41 cellular contexts compared by ENCODE assay signal in the genomic region with DNA sequence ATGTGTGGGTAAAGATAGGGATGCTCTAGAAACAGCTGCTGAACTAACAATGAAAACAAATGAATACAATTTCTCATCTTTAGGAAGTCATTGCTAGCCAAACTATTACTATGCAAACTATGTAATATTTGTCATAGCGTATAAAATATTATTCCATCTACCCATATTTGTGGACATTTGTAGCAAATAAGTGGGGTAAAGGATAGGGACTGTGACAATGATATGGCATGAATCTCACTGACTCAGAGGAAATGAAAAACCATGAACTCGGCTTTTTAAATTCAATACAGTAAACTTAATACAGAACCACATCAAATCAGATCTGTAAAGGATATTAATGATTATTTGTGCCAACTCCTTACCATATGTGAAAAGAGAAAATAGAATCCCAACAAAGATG. TPM values are rescaled to one million over a fixed set of nuclear protein-coding genes. Genes with fewer than 3 reads are reported as not detected.
"Had no signal": no experiment of that assay in that cellular context is flagged by ENCODE, and none has a peak within 500 bp of the region (broad histone marks: within the 10 kb centered on the region; RNA-seq: fewer than 3 reads in every experiment).

No MANE protein-coding gene starts in this region.

- ATAC-seq: activated naive CD4-positive, alpha-beta T cell treated with anti-CD3 and anti-CD28 coated beads, Interleukin-2, amount 50 U/mL, for 72 hours; activated naive CD8-positive, alpha-beta T cell treated with anti-CD3 and anti-CD28 coated beads, Interleukin-2, amount 50 U/mL, for 24 hours; activated T-cell treated with anti-CD3 and anti-CD28 coated beads, Interleukin-2, amount 50 U/mL, for 4 hours; activated T-cell treated with anti-CD3 and anti-CD28 coated beads, Interleukin-2, amount 50 U/mL, for 72 hours; activated T-helper 17 cell treated with anti-CD3 and anti-CD28 coated beads, Interleukin-2, amount 50 U/mL, for 72 hours; body of pancreas had no signal

- DNase-seq: activated effector memory CD4-positive, alpha-beta T cell treated with anti-CD3 and anti-CD28 coated beads, Interleukin-2, amount 50 U/mL, for 16 hours; activated effector memory CD4-positive, alpha-beta T cell treated with Interleukin-2 at 50 U/mL for 16 hours; activated gamma-delta T cell; activated gamma-delta T cell treated with Interleukin-2 at 50 U/mL for 16 hours; activated naive CD4-positive, alpha-beta T cell; activated naive CD4-positive, alpha-beta T cell treated with anti-CD3 and anti-CD28 coated beads for 36 hours; activated naive CD4-positive, alpha-beta T cell treated with anti-CD3 and anti-CD28 coated beads, Interleukin-2, amount 10 ng/mL, durations not matched to agents 7 days and 5 days; activated naive CD4-positive, alpha-beta T cell treated with anti-CD3 and anti-CD28 coated beads, Interleukin-2, amount 50 U/mL, for 16 hours; activated naive CD4-positive, alpha-beta T cell treated with Interleukin-2 at 50 U/mL for 16 hours; activated naive CD8-positive, alpha-beta T cell treated with anti-CD3 and anti-CD28 coated beads for 36 hours; activated naive CD8-positive, alpha-beta T cell treated with anti-CD3 and anti-CD28 coated beads, Interleukin-2, amount 10 ng/mL, durations not matched to agents 7 days and 5 days; activated naive CD8-positive, alpha-beta T cell treated with anti-CD3 and anti-CD28 coated beads, Interleukin-2, amount 50 U/mL, for 24 hours; activated T-cell treated with anti-CD3 and anti-CD28 coated beads, Interleukin-2, amount 50 U/mL, for 1 hour; activated T-cell treated with anti-CD3 and anti-CD28 coated beads, Interleukin-2, amount 50 U/mL, for 24 hours; activated T-cell treated with anti-CD3 and anti-CD28 coated beads, Interleukin-2, amount 50 U/mL, for 4 hours; activated T-cell treated with anti-CD3 and anti-CD28 coated beads, Interleukin-2, amount 50 U/mL, for 48 hours; activated T-cell treated with anti-CD3 and anti-CD28 coated beads, Interleukin-2, amount 50 U/mL, for 72 hours; adrenal gland; amniotic stem cell; amygdala; anterior cingulate cortex; aorta; body of pancreas; brain microvascular endothelial cell; caudate nucleus; central memory CD4-positive, alpha-beta T cell; cerebellar nuclear complex had no signal

- H3K27ac ChIP-seq: adrenal gland, ascending aorta, body of pancreas, brain microvascular endothelial cell, breast epithelium, cardiac muscle cell had no signal

- H3K27me3 ChIP-seq: adrenal gland, ascending aorta, body of pancreas, brain microvascular endothelial cell, breast epithelium, cardiac muscle cell had no signal

- H3K4me1 ChIP-seq: adrenal gland, ascending aorta, body of pancreas, breast epithelium had no signal

- H3K9me3 Mint-ChIP-seq: activated naive CD4-positive, alpha-beta T cell treated with anti-CD3 and anti-CD28 coated beads for 36 hours; activated naive CD4-positive, alpha-beta T cell treated with anti-CD3 and anti-CD28 coated beads, Interleukin-2, amount 10 ng/mL, durations not matched to agents 7 days and 5 days; activated naive CD4-positive, alpha-beta T cell treated with anti-CD3 and anti-CD28 coated beads, Interleukin-2, amount 50 U/mL, for 24 hours; activated naive CD4-positive, alpha-beta T cell treated with anti-CD3 and anti-CD28 coated beads, Interleukin-2, amount 50 U/mL, for 72 hours; activated naive CD8-positive, alpha-beta T cell treated with anti-CD3 and anti-CD28 coated beads for 36 hours; activated naive CD8-positive, alpha-beta T cell treated with anti-CD3 and anti-CD28 coated beads, Interleukin-2, amount 10 ng/mL, durations not matched to agents 7 days and 5 days; activated naive CD8-positive, alpha-beta T cell treated with anti-CD3 and anti-CD28 coated beads, Interleukin-2, amount 50 U/mL, for 24 hours; activated T-cell treated with anti-CD3 and anti-CD28 coated beads, Interleukin-2, amount 50 U/mL, for 24 hours; activated T-cell treated with anti-CD3 and anti-CD28 coated beads, Interleukin-2, amount 50 U/mL, for 4 hours; activated T-cell treated with anti-CD3 and anti-CD28 coated beads, Interleukin-2, amount 50 U/mL, for 72 hours; activated T-helper 1 cell treated with anti-CD3 and anti-CD28 coated beads, Interleukin-12 subunit alpha, Interleukin-12 subunit beta, Interleukin-2, Interleukin-4 antibody, amounts not matched to agents 30 ng/mL and 10 ng/mL and 1 ng/mL, durations not matched to agents 14 hours and 24 hours and 36 hours; activated T-helper 2 cell treated with anti-CD3 and anti-CD28 coated beads, Interferon-gamma antibody, Interleukin-2, Interleukin-4, amounts not matched to agents 10 μg/mL and 5 μg/mL and 100 μg/mL, durations not matched to agents 14 hours and 24 hours and 36 hours; brain; central memory CD8-positive, alpha-beta T cell had no signal

- H3K36me3 Mint-ChIP-seq: activated naive CD4-positive, alpha-beta T cell treated with anti-CD3 and anti-CD28 coated beads, Interleukin-2, amount 10 ng/mL, durations not matched to agents 7 days and 5 days; activated naive CD4-positive, alpha-beta T cell treated with anti-CD3 and anti-CD28 coated beads, Interleukin-2, amount 50 U/mL, for 24 hours; activated naive CD4-positive, alpha-beta T cell treated with anti-CD3 and anti-CD28 coated beads, Interleukin-2, amount 50 U/mL, for 72 hours; activated naive CD8-positive, alpha-beta T cell; activated naive CD8-positive, alpha-beta T cell treated with anti-CD3 and anti-CD28 coated beads for 36 hours; activated naive CD8-positive, alpha-beta T cell treated with anti-CD3 and anti-CD28 coated beads, Interleukin-2, amount 10 ng/mL, durations not matched to agents 7 days and 5 days; brain had no signal

- H3K4me3 Mint-ChIP-seq: activated naive CD4-positive, alpha-beta T cell treated with anti-CD3 and anti-CD28 coated beads for 36 hours; activated naive CD4-positive, alpha-beta T cell treated with anti-CD3 and anti-CD28 coated beads, Interleukin-2, amount 10 ng/mL, durations not matched to agents 7 days and 5 days; activated naive CD4-positive, alpha-beta T cell treated with anti-CD3 and anti-CD28 coated beads, Interleukin-2, amount 50 U/mL, for 24 hours; activated naive CD8-positive, alpha-beta T cell; activated naive CD8-positive, alpha-beta T cell treated with anti-CD3 and anti-CD28 coated beads for 36 hours; activated naive CD8-positive, alpha-beta T cell treated with anti-CD3 and anti-CD28 coated beads, Interleukin-2, amount 10 ng/mL, durations not matched to agents 7 days and 5 days; activated naive CD8-positive, alpha-beta T cell treated with anti-CD3 and anti-CD28 coated beads, Interleukin-2, amount 50 U/mL, for 24 hours; activated T-cell treated with anti-CD3 and anti-CD28 coated beads, Interleukin-2, amount 50 U/mL, for 24 hours; activated T-cell treated with anti-CD3 and anti-CD28 coated beads, Interleukin-2, amount 50 U/mL, for 4 hours; activated T-cell treated with anti-CD3 and anti-CD28 coated beads, Interleukin-2, amount 50 U/mL, for 72 hours; activated T-helper 1 cell treated with anti-CD3 and anti-CD28 coated beads, Interleukin-12 subunit alpha, Interleukin-12 subunit beta, Interleukin-2, Interleukin-4 antibody, amounts not matched to agents 30 ng/mL and 10 ng/mL and 1 ng/mL, durations not matched to agents 14 hours and 24 hours and 36 hours; activated T-helper 17 cell treated with anti-CD3 and anti-CD28 coated beads, Interleukin-2, amount 50 U/mL, for 72 hours; brain; central memory CD8-positive, alpha-beta T cell had no signal

- H3K27me3 Mint-ChIP-seq: activated naive CD4-positive, alpha-beta T cell treated with anti-CD3 and anti-CD28 coated beads, Interleukin-2, amount 10 ng/mL, durations not matched to agents 7 days and 5 days; activated naive CD4-positive, alpha-beta T cell treated with anti-CD3 and anti-CD28 coated beads, Interleukin-2, amount 50 U/mL, for 24 hours; activated naive CD8-positive, alpha-beta T cell; activated naive CD8-positive, alpha-beta T cell treated with anti-CD3 and anti-CD28 coated beads for 36 hours; activated naive CD8-positive, alpha-beta T cell treated with anti-CD3 and anti-CD28 coated beads, Interleukin-2, amount 50 U/mL, for 24 hours; activated T-cell treated with anti-CD3 and anti-CD28 coated beads, Interleukin-2, amount 50 U/mL, for 24 hours; activated T-helper 17 cell treated with anti-CD3 and anti-CD28 coated beads, Interleukin-2, amount 50 U/mL, for 72 hours; brain; central memory CD8-positive, alpha-beta T cell had no signal

- H3K36me3 ChIP-seq: adrenal gland, ascending aorta, brain microvascular endothelial cell, breast epithelium, cardiac muscle cell had no signal

- H3K27ac Mint-ChIP-seq: activated naive CD4-positive, alpha-beta T cell treated with anti-CD3 and anti-CD28 coated beads for 36 hours; activated naive CD4-positive, alpha-beta T cell treated with anti-CD3 and anti-CD28 coated beads, Interleukin-2, amount 10 ng/mL, durations not matched to agents 7 days and 5 days; activated naive CD4-positive, alpha-beta T cell treated with anti-CD3 and anti-CD28 coated beads, Interleukin-2, amount 50 U/mL, for 24 hours; activated naive CD4-positive, alpha-beta T cell treated with anti-CD3 and anti-CD28 coated beads, Interleukin-2, amount 50 U/mL, for 72 hours; activated naive CD8-positive, alpha-beta T cell; activated naive CD8-positive, alpha-beta T cell treated with anti-CD3 and anti-CD28 coated beads for 36 hours; activated naive CD8-positive, alpha-beta T cell treated with anti-CD3 and anti-CD28 coated beads, Interleukin-2, amount 10 ng/mL, durations not matched to agents 7 days and 5 days; activated naive CD8-positive, alpha-beta T cell treated with anti-CD3 and anti-CD28 coated beads, Interleukin-2, amount 50 U/mL, for 24 hours; activated T-cell treated with anti-CD3 and anti-CD28 coated beads, Interleukin-2, amount 50 U/mL, for 24 hours; activated T-cell treated with anti-CD3 and anti-CD28 coated beads, Interleukin-2, amount 50 U/mL, for 72 hours; activated T-helper 1 cell treated with anti-CD3 and anti-CD28 coated beads, Interleukin-12 subunit alpha, Interleukin-12 subunit beta, Interleukin-2, Interleukin-4 antibody, amounts not matched to agents 30 ng/mL and 10 ng/mL and 1 ng/mL, durations not matched to agents 14 hours and 24 hours and 36 hours; activated T-helper 17 cell treated with anti-CD3 and anti-CD28 coated beads, Interleukin-2, amount 50 U/mL, for 72 hours; activated T-helper 2 cell treated with anti-CD3 and anti-CD28 coated beads, Interferon-gamma antibody, Interleukin-2, Interleukin-4, amounts not matched to agents 10 μg/mL and 5 μg/mL and 100 μg/mL, durations not matched to agents 14 hours and 24 hours and 36 hours; brain had no signal

- H3K9me3 ChIP-seq: adrenal gland, ascending aorta, body of pancreas, breast epithelium had no signal

- FAIRE-seq: bronchial epithelial cell had no signal

- H3K4me1 Mint-ChIP-seq: activated naive CD4-positive, alpha-beta T cell treated with anti-CD3 and anti-CD28 coated beads, Interleukin-2, amount 10 ng/mL, durations not matched to agents 7 days and 5 days; activated naive CD4-positive, alpha-beta T cell treated with anti-CD3 and anti-CD28 coated beads, Interleukin-2, amount 50 U/mL, for 24 hours; activated naive CD8-positive, alpha-beta T cell treated with anti-CD3 and anti-CD28 coated beads for 36 hours; activated naive CD8-positive, alpha-beta T cell treated with anti-CD3 and anti-CD28 coated beads, Interleukin-2, amount 10 ng/mL, durations not matched to agents 7 days and 5 days; activated naive CD8-positive, alpha-beta T cell treated with anti-CD3 and anti-CD28 coated beads, Interleukin-2, amount 50 U/mL, for 24 hours; activated T-helper 17 cell treated with anti-CD3 and anti-CD28 coated beads, Interleukin-2, amount 50 U/mL, for 72 hours; central memory CD8-positive, alpha-beta T cell had no signal

- H3K4me3 ChIP-seq: adrenal gland, ascending aorta, body of pancreas, breast epithelium, cardiac muscle cell had no signal

RNA-seq across cellular contexts. Expression of a gene that starts 16.7 kb away (rescaled TPM):
- total RNA-seq: activated naive CD4-positive, alpha-beta T cell treated with anti-CD3 and anti-CD28 coated beads for 36 hours; activated naive CD4-positive, alpha-beta T cell treated with anti-CD3 and anti-CD28 coated beads, Interleukin-2, amount 50 U/mL, for 72 hours; activated naive CD8-positive, alpha-beta T cell treated with anti-CD3 and anti-CD28 coated beads for 36 hours; activated naive CD8-positive, alpha-beta T cell treated with anti-CD3 and anti-CD28 coated beads, Interleukin-2, amount 10 ng/mL, durations not matched to agents 7 days and 5 days; activated T-cell treated with anti-CD3 and anti-CD28 coated beads, Interleukin-2, amount 50 U/mL, for 4 hours; activated T-cell treated with anti-CD3 and anti-CD28 coated beads, Interleukin-2, amount 50 U/mL, for 72 hours; activated T-helper 1 cell treated with anti-CD3 and anti-CD28 coated beads, Interleukin-12 subunit alpha, Interleukin-12 subunit beta, Interleukin-2, Interleukin-4 antibody, amounts not matched to agents 30 ng/mL and 10 ng/mL and 1 ng/mL, durations not matched to agents 14 hours and 24 hours and 36 hours; activated T-helper 17 cell treated with anti-CD3 and anti-CD28 coated beads, Interleukin-2, amount 50 U/mL, for 72 hours; activated T-helper 2 cell treated with anti-CD3 and anti-CD28 coated beads, Interferon-gamma antibody, Interleukin-2, Interleukin-4, amounts not matched to agents 10 μg/mL and 5 μg/mL and 100 μg/mL, durations not matched to agents 14 hours and 24 hours and 36 hours; adrenal gland; aorta; ascending aorta; body of pancreas; breast epithelium; bronchial epithelial cell; cardiac muscle cell; cardiac septum had no signal
- polyA plus RNA-seq: adipose tissue, adrenal gland, aorta, cardiac muscle cell had no signal
